Comparison of ENCODE assay signal across 24 cellular contexts in the genomic region with DNA sequence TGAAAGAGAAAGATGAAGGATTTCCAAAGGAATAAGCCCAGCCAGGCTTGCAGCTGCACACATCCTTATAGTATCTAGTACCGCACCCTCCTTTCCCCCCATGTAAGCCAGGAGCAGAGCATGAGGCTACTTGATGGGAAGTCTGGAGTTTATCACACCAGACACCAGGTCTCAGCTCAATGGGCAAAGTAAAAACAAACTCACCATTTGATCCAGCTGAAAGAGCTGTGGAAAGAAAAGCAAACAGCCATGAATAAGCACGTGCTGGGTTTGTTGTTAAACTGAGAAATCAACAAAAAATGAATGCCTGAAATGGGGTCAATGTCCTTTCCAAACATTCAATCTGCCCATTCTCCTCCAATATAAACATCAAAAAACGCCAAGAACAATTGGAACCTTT. TPM values are rescaled to one million over a fixed set of nuclear protein-coding genes. Genes with fewer than 3 reads are reported as not detected.
A peak's percentile ranks its signal among the peaks of the same experiment; 100 is the strongest.
DNase-seq lines count a peak whose midpoint lies in the region; ATAC-seq and TF ChIP-seq lines count a peak whose summit lies in the region.
"Had no signal": no experiment of that assay in that cellular context is flagged by ENCODE, and none has a peak within 500 bp of the region (broad histone marks: within the 10 kb centered on the region; RNA-seq: fewer than 3 reads in every experiment).

No MANE protein-coding gene starts in this region.

- H2AFZ ChIP-seq in osteoblast (ENCODE audit: low read length): no peak overlapping the region
- H2AFZ ChIP-seq: GM23338 had no signal

- H3K79me2 ChIP-seq in osteoblast (ENCODE audit: insufficient read depth, low read length): no peaks in the 10 kb centered on the region

- H3K4me3 ChIP-seq in osteoblast (ENCODE audit: insufficient read depth, low read length): no peak overlapping the region
- H3K4me3 ChIP-seq: GM23338 had no signal

- ATAC-seq in activated naive CD8-positive, alpha-beta T cell treated with anti-CD3 and anti-CD28 coated beads, Interleukin-2, amount 50 U/mL, for 24 hours: no peak
- ATAC-seq in HG02938 (IDR thresholded peaks at IDR 0.05; ENCODE audit: unreplicated experiment): no peak
- ATAC-seq: activated naive CD4-positive, alpha-beta T cell treated with anti-CD3 and anti-CD28 coated beads, Interleukin-2, amount 50 U/mL, for 72 hours; GM23338; naive thymus-derived CD4-positive, alpha-beta T cell; Right ventricle myocardium inferior; stimulated activated memory B cell treated with anti-CD40 and anti-IgM and Interleukin-4, amounts not matched to agents 10 μg/mL and 1 μg/mL and 100 μg/mL, for 72 hours had no signal

- no peak overlapping the region for H3K27ac Mint-ChIP-seq in activated naive CD8-positive, alpha-beta T cell treated with anti-CD3 and anti-CD28 coated beads, Interleukin-2, amount 50 U/mL, for 24 hours
- H3K27ac Mint-ChIP-seq: activated naive CD4-positive, alpha-beta T cell treated with anti-CD3 and anti-CD28 coated beads, Interleukin-2, amount 50 U/mL, for 72 hours; endodermal cell; GM23338; memory B cell; naive thymus-derived CD4-positive, alpha-beta T cell; stimulated activated memory B cell treated with anti-CD40 and anti-IgM and Interleukin-4, amounts not matched to agents 10 μg/mL and 1 μg/mL and 100 μg/mL, for 72 hours had no signal

- peaks cover 5% of the 10 kb centered on the region for H3K4me1 Mint-ChIP-seq in activated naive CD8-positive, alpha-beta T cell treated with anti-CD3 and anti-CD28 coated beads, Interleukin-2, amount 50 U/mL, for 24 hours
- H3K4me1 Mint-ChIP-seq: brain; CD14-positive monocyte; stimulated activated memory B cell treated with anti-CD40 and anti-IgM and Interleukin-4, amounts not matched to agents 10 μg/mL and 1 μg/mL and 100 μg/mL, for 72 hours had no signal

- H3K27me3 ChIP-seq in osteoblast (ENCODE audit: insufficient read depth, low read length): no peaks in the 10 kb centered on the region

- DNase-seq in COLO668 (lab: John Stamatoyannopoulos, UW; ENCODE audit: unreplicated experiment) (peak; percentile 9), NCI-H1930 (lab: John Stamatoyannopoulos, UW) (peak; percentile 30 to 39), fibroblast of peridontal ligament (ENCODE audit: extremely low read depth) (peak; percentile 58), osteoblast (ENCODE audit: insufficient read length, low spot score, missing footprints) (peak; percentile 48), RKO (ENCODE audit: low spot score) (no peak), NCI-H2029 treated with DMSO at 0.1 percent for 48 hours (lab: John Stamatoyannopoulos, UW) (no peak)
- no peak for DNase-seq in activated naive CD8-positive, alpha-beta T cell treated with anti-CD3 and anti-CD28 coated beads, Interleukin-2, amount 50 U/mL, for 24 hours
- DNase-seq: activated CD4-positive, CD25-positive, alpha-beta regulatory T cell treated with anti-CD3 and anti-CD28 coated beads, Interleukin-2, amount 50 U/mL, for 72 hours; activated T-cell treated with anti-CD3 and anti-CD28 coated beads, Interleukin-2, amount 50 U/mL, for 48 hours; DND-41; endodermal cell; hypothalamus; naive thymus-derived CD4-positive, alpha-beta T cell; NCI-H524 treated with DMSO at 0.1 percent for 48 hours; stimulated activated CD4-positive, alpha-beta T cell treated with anti-CD3 and anti-CD28 coated beads, Interleukin-1b, Interleukin-23, amount 100 ng/mL, for 48 hours; trophoblast cell had no signal

- H3K4me3 Mint-ChIP-seq in activated naive CD8-positive, alpha-beta T cell treated with anti-CD3 and anti-CD28 coated beads, Interleukin-2, amount 50 U/mL, for 24 hours: no peak overlapping the region
- H3K4me3 Mint-ChIP-seq: brain; CD14-positive monocyte; endodermal cell; GM23338; memory B cell; naive thymus-derived CD4-positive, alpha-beta T cell; stimulated activated memory B cell treated with anti-CD40 and anti-IgM and Interleukin-4, amounts not matched to agents 10 μg/mL and 1 μg/mL and 100 μg/mL, for 72 hours had no signal

- H4K20me1 ChIP-seq in osteoblast (ENCODE audit: insufficient read depth, low read length): no peaks in the 10 kb centered on the region

- no peak overlapping the region for H3K27ac ChIP-seq in osteoblast (ENCODE audit: low read depth, low read length)

- no peaks in the 10 kb centered on the region for H3K36me3 ChIP-seq in osteoblast (ENCODE audit: insufficient read depth, low read length)

- no peaks in the 10 kb centered on the region for H3K4me1 ChIP-seq in osteoblast (ENCODE audit: insufficient read depth, low read length)

- peaks cover 22% of the 10 kb centered on the region for H3K36me3 Mint-ChIP-seq in activated naive CD8-positive, alpha-beta T cell treated with anti-CD3 and anti-CD28 coated beads, Interleukin-2, amount 50 U/mL, for 24 hours (ENCODE audit: low read depth)
- H3K36me3 Mint-ChIP-seq: brain had no signal

- no peaks in the 10 kb centered on the region for H3K9me3 Mint-ChIP-seq in activated naive CD8-positive, alpha-beta T cell treated with anti-CD3 and anti-CD28 coated beads, Interleukin-2, amount 50 U/mL, for 24 hours
- H3K9me3 Mint-ChIP-seq: brain; endodermal cell; GM23338; memory B cell; stimulated activated memory B cell treated with anti-CD40 and anti-IgM and Interleukin-4, amounts not matched to agents 10 μg/mL and 1 μg/mL and 100 μg/mL, for 72 hours had no signal

- no peak overlapping the region for H3K4me2 ChIP-seq in osteoblast (ENCODE audit: insufficient read depth, low read length)
- H3K4me2 ChIP-seq: GM23338 had no signal

- no peaks in the 10 kb centered on the region for H3K9me3 ChIP-seq in osteoblast (ENCODE audit: low read depth, low read length)

- TF ChIP-seq CTCF in osteoblast (IDR thresholded peaks at IDR 0.05; ENCODE audit: extremely low read depth, low read depth, low read length): no peak

- H3K27me3 Mint-ChIP-seq in activated naive CD8-positive, alpha-beta T cell treated with anti-CD3 and anti-CD28 coated beads, Interleukin-2, amount 50 U/mL, for 24 hours: no peaks in the 10 kb centered on the region
- H3K27me3 Mint-ChIP-seq: brain; memory B cell; naive thymus-derived CD4-positive, alpha-beta T cell; stimulated activated memory B cell treated with anti-CD40 and anti-IgM and Interleukin-4, amounts not matched to agents 10 μg/mL and 1 μg/mL and 100 μg/mL, for 72 hours had no signal

RNA-seq across cellular contexts. Expression of a gene that starts 50.6 kb away (rescaled TPM):
- 1.4 and 1.8 TPM in 2 replicates for total RNA-seq in osteoblast

Comparison
In these comparisons a context has a peak if more than half of its experiments do, and no peak if none do; other contexts are left out.
1. DNase-seq: peak in COLO668 (single experiment), NCI-H1930 (2 of 2), fibroblast of peridontal ligament (single experiment) and osteoblast (single experiment); none in activated naive CD8-positive, alpha-beta T cell treated with anti-CD3 and anti-CD28 coated beads, Interleukin-2, amount 50 U/mL, for 24 hours (single experiment), RKO (single experiment) and NCI-H2029 treated with DMSO at 0.1 percent for 48 hours (single experiment).